In genomic region chrX:31608651-31609050, GRCh38 we compare ENCODE assay signal across 13 cellular contexts.
"Had no signal": no experiment of that assay in that cellular context is flagged by ENCODE, and none has a peak within 500 bp of the region (broad histone marks: within the 10 kb centered on the region; RNA-seq: fewer than 3 reads in every experiment).

No MANE protein-coding gene starts in this region.

- H3K79me2 ChIP-seq: parathyroid adenoma had no signal

- H3K4me1 Mint-ChIP-seq: activated naive CD8-positive, alpha-beta T cell treated with anti-CD3 and anti-CD28 coated beads for 36 hours had no signal

- H3K4me1 ChIP-seq: parathyroid adenoma, right atrium auricular region, thyroid gland had no signal

- H3K27ac Mint-ChIP-seq: activated CD4-positive, alpha-beta memory T cell treated with anti-CD3 and anti-CD28 coated beads for 36 hours; activated naive CD8-positive, alpha-beta T cell treated with anti-CD3 and anti-CD28 coated beads for 36 hours; activated T-cell treated with anti-CD3 and anti-CD28 coated beads, Interleukin-2, amount 50 U/mL, for 72 hours had no signal

- H3K27me3 ChIP-seq: right atrium auricular region, thyroid gland had no signal

- ATAC-seq: activated T-cell treated with anti-CD3 and anti-CD28 coated beads, Interleukin-2, amount 50 U/mL, for 72 hours; left cardiac atrium had no signal

- H3K4me3 Mint-ChIP-seq: activated CD4-positive, alpha-beta memory T cell treated with anti-CD3 and anti-CD28 coated beads for 36 hours; activated naive CD8-positive, alpha-beta T cell treated with anti-CD3 and anti-CD28 coated beads for 36 hours; activated T-cell treated with anti-CD3 and anti-CD28 coated beads, Interleukin-2, amount 50 U/mL, for 72 hours had no signal

- H3K36me3 Mint-ChIP-seq: activated CD4-positive, alpha-beta memory T cell treated with anti-CD3 and anti-CD28 coated beads for 36 hours; activated naive CD8-positive, alpha-beta T cell treated with anti-CD3 and anti-CD28 coated beads for 36 hours had no signal

- H3K9me3 Mint-ChIP-seq: activated CD4-positive, alpha-beta memory T cell treated with anti-CD3 and anti-CD28 coated beads for 36 hours; activated naive CD8-positive, alpha-beta T cell treated with anti-CD3 and anti-CD28 coated beads for 36 hours; activated T-cell treated with anti-CD3 and anti-CD28 coated beads, Interleukin-2, amount 50 U/mL, for 72 hours had no signal

- H3K27ac ChIP-seq: parathyroid adenoma, right atrium auricular region, skin epidermis, thyroid gland had no signal

- H3K4me3 ChIP-seq: right atrium auricular region, skin epidermis, thyroid gland had no signal

- H3K36me3 ChIP-seq: right atrium auricular region, thyroid gland had no signal

- DNase-seq: activated CD4-positive, alpha-beta memory T cell treated with anti-CD3 and anti-CD28 coated beads for 36 hours; activated CD4-positive, CD25-positive, alpha-beta regulatory T cell treated with anti-CD3 and anti-CD28 coated beads, Interleukin-2, amount 50 U/mL, for 72 hours; activated gamma-delta T cell treated with Interleukin-2 at 50 U/mL for 16 hours; activated naive CD8-positive, alpha-beta T cell treated with anti-CD3 and anti-CD28 coated beads for 36 hours; activated T-cell treated with anti-CD3 and anti-CD28 coated beads, Interleukin-2, amount 50 U/mL, for 72 hours; hippocampal formation; left cardiac atrium; thyroid gland had no signal

- FAIRE-seq: bronchial epithelial cell, urothelium cell line had no signal

- H3K9ac ChIP-seq: parathyroid adenoma had no signal

- H3K27me3 Mint-ChIP-seq: activated CD4-positive, alpha-beta memory T cell treated with anti-CD3 and anti-CD28 coated beads for 36 hours; activated naive CD8-positive, alpha-beta T cell treated with anti-CD3 and anti-CD28 coated beads for 36 hours had no signal

- H3K9me3 ChIP-seq: right atrium auricular region, thyroid gland had no signal

- H2AFZ ChIP-seq: parathyroid adenoma had no signal
